In the genomic region with DNA sequence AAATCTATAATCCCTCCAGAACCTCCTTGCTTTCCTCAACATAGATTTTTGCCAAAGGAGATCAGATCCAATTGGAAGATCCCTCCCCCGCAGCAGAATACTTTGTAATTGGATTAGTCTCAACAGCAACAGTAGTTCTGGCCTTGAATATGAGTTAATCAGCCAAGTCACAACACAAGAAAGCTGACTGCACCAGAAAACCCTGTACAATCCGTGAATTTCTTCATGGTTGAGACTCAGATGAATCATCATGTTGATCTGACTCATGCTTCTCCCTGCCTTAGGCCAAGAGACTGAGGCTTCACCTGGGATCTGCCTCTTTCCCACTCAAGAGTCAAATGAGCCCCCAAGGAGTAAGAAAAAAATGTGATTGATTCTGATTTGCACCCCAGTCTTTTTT, we compare ENCODE assay signal across 7 cellular contexts. TPM values are rescaled to one million over a fixed set of nuclear protein-coding genes. Genes with fewer than 3 reads are reported as not detected.
DNase-seq lines count a peak whose midpoint lies in the region; TF ChIP-seq lines count a peak whose summit lies in the region.
"Had no signal": no experiment of that assay in that cellular context is flagged by ENCODE, and none has a peak within 500 bp of the region (broad histone marks: within the 10 kb centered on the region; RNA-seq: fewer than 3 reads in every experiment).

No MANE protein-coding gene starts in this region.

- H2AFZ ChIP-seq in MM.1S (ENCODE audit: low read length) = no peak overlapping the region

- H4K20me1 ChIP-seq in MM.1S (ENCODE audit: insufficient read depth, low read length) = no peaks in the 10 kb centered on the region

- H3K9ac ChIP-seq in MM.1S (ENCODE audit: low read length) = no peak overlapping the region

- TF ChIP-seq CTCF in epithelial cell of proximal tubule (conservative IDR thresholded peaks at IDR 0.05; ENCODE audit: low read depth, low read length) (no peak), MM.1S (IDR thresholded peaks at IDR 0.05; ENCODE audit: low read length) (no peak)

- no peaks in the 10 kb centered on the region for H3K4me1 ChIP-seq in MM.1S (ENCODE audit: low read length)

- DNase-seq in MV-4-11 (lab: John Stamatoyannopoulos, UW) (peak; percentile 69), epithelial cell of proximal tubule (ENCODE audit: low read depth) (peak; percentile 97), stromal cell of bone marrow (ENCODE audit: low read depth) (peak; percentile 96), NCI-H526 (lab: John Stamatoyannopoulos, UW) (no peak), MM.1S (no peak), HEK293T (ENCODE audit: extremely low spot score) (no peak)
- DNase-seq: activated B cell treated with CpG ODN at 0.5 μM for 24 hours had no signal

- peaks cover 15% of the 10 kb centered on the region for H3K79me2 ChIP-seq in MM.1S (ENCODE audit: low read length)

- POLR2A ChIA-PET in HEK293T (lab: Yijun Ruan, JAX) = no interaction called here

- no peaks in the 10 kb centered on the region for H3K36me3 ChIP-seq in MM.1S (replicated peaks; ENCODE audit: insufficient read depth, low read length)

- no peak overlapping the region for H3K4me2 ChIP-seq in MM.1S (ENCODE audit: low read depth, low read length)

- no peaks in the 10 kb centered on the region for H3K9me3 ChIP-seq in MM.1S (replicated peaks; ENCODE audit: insufficient read depth, low read length)

- H3K9me2 ChIP-seq in MM.1S (replicated peaks; ENCODE audit: insufficient read depth, low read length) = no peaks in the 10 kb centered on the region

- H3K27ac ChIP-seq in MM.1S (ENCODE audit: low read length) = no peak overlapping the region

- H3F3A ChIP-seq in MM.1S (ENCODE audit: insufficient read depth, low read length) = no peaks in the 10 kb centered on the region

- no peaks in the 10 kb centered on the region for H3K27me3 ChIP-seq in MM.1S (replicated peaks; ENCODE audit: insufficient read depth, low read length)

- CTCF ChIA-PET in HEK293T (lab: Yijun Ruan, JAX) = no interaction called here

- H3K4me3 ChIP-seq in epithelial cell of proximal tubule (ENCODE audit: low read depth, low read length) (no peak overlapping the region), MM.1S (ENCODE audit: low read length) (no peak overlapping the region)

TF ChIP-seq in HEK293T, 16 proteins besides CTCF, POLR2A, EP300 and RAD21:
- TF ChIP-seq L3MBTL2 (conservative IDR thresholded peaks at IDR 0.05) (no peak), SP1 (IDR thresholded peaks at IDR 0.05) (no peak), FOXK2 (IDR thresholded peaks at IDR 0.05) (no peak), NFRKB (IDR thresholded peaks at IDR 0.05) (no peak), HDGF (IDR thresholded peaks at IDR 0.05; ENCODE audit: borderline replicate concordance) (no peak)

RNA-seq across cellular contexts. Expression of a gene that starts 3.0 kb away (rescaled TPM):
- 63.5 and 118 TPM in 2 replicates for total RNA-seq in epithelial cell of proximal tubule

RNA-seq across cellular contexts. Expression of a gene that starts 12.3 kb away (rescaled TPM):
- total RNA-seq in epithelial cell of proximal tubule = not detected in 2 replicates

RNA-seq across cellular contexts. Expression of a gene that starts 31.5 kb away (rescaled TPM):
- not detected in 2 replicates for total RNA-seq in epithelial cell of proximal tubule
- total RNA-seq: activated B cell treated with CpG ODN at 0.5 μM for 24 hours had no signal

RNA-seq across cellular contexts. Expression of a gene that starts 38.0 kb away (rescaled TPM):
- 6.7 and 16.0 TPM in 2 replicates for total RNA-seq in epithelial cell of proximal tubule

RNA-seq across cellular contexts. Expression of a gene that starts 43.2 kb away (rescaled TPM):
- not detected in 2 replicates for total RNA-seq in epithelial cell of proximal tubule
- total RNA-seq: activated B cell treated with CpG ODN at 0.5 μM for 24 hours had no signal

Comparison
In these comparisons a context has a peak if more than half of its experiments do, and no peak if none do; other contexts are left out.
1. DNase-seq: peak in MV-4-11 (single experiment), epithelial cell of proximal tubule (single experiment) and stromal cell of bone marrow (single experiment); none in NCI-H526 (0 of 2), MM.1S (single experiment) and HEK293T (single experiment).